In genomic region chr9:755454-756381, GRCh38 we compare ENCODE assay signal across 8 cellular contexts.
A peak's percentile ranks its signal among the peaks of the same experiment; 100 is the strongest.
DNase-seq lines count a peak whose midpoint lies in the region; ATAC-seq, FAIRE-seq and TF ChIP-seq lines count a peak whose summit lies in the region.
"Had no signal": no experiment of that assay in that cellular context is flagged by ENCODE, and none has a peak within 500 bp of the region (broad histone marks: within the 10 kb centered on the region; RNA-seq: fewer than 3 reads in every experiment).

No MANE protein-coding gene starts in this region.

- no peaks in the 10 kb centered on the region for H3K27me3 ChIP-seq in small intestine (ENCODE audit: control insufficient read depth in 2 of 2, insufficient read depth in 2 of 2, low read length in 2 of 2)

- no peaks in the 10 kb centered on the region for H3K4me1 ChIP-seq in small intestine (ENCODE audit: control insufficient read depth in 2 of 2, insufficient read depth in 1 of 2, low read depth in 1 of 2, low read length in 1 of 2)

- WGBS in small intestine, 3 donors = 82 to 84% (median 83%) methylated on average over 12 of the region's 12 CpGs

- ATAC-seq in GM21786 (IDR thresholded peaks at IDR 0.05; ENCODE audit: unreplicated experiment) = peak; percentile 41

- FAIRE-seq in small intestine (lab: Jason Lieb, UNC) = no peak

- H3K36me3 ChIP-seq in small intestine (ENCODE audit: control insufficient read depth in 2 of 2, insufficient read depth in 2 of 2, low read length in 2 of 2) = no peaks in the 10 kb centered on the region

- no peak for TF ChIP-seq CTCF in coronary artery (IDR thresholded peaks at IDR 0.05)

- H3K9me3 ChIP-seq in small intestine (ENCODE audit: control insufficient read depth, low read depth) = no peaks in the 10 kb centered on the region

- peak; percentile 71 for DNase-seq in NOMO-1 treated with DMSO at 0.1 percent for 48 hours (lab: John Stamatoyannopoulos, UW; ENCODE audit: unreplicated experiment)
- peak; percentile 92 for DNase-seq in dermis blood vessel endothelial cell
- peak; percentile 12 for DNase-seq in small intestine
- no peak for DNase-seq in NCI-H187 (lab: John Stamatoyannopoulos, UW)
- DNase-seq in putamen (ENCODE audit: low spot score) = no peak
- no peak for DNase-seq in coronary artery (ENCODE audit: low spot score)
- DNase-seq: Karpas-422 had no signal

- peak overlapping the region in 1 of 2 donors; percentile 2 for H3K27ac ChIP-seq in small intestine (ENCODE audit: low read depth in 1 of 2, low read length in 1 of 2)
- H3K27ac ChIP-seq in coronary artery = peak overlapping the region in 1 of 2 donors; percentile 50

- H3K4me3 ChIP-seq in small intestine (ENCODE audit: low read depth in 1 of 2, low read length in 2 of 2) (no peak overlapping the region), coronary artery (no peak overlapping the region)

Comparison
In these comparisons a context has a peak if more than half of its experiments do, and no peak if none do; other contexts are left out.
1. DNase-seq: peak in NOMO-1 treated with DMSO at 0.1 percent for 48 hours (single experiment), dermis blood vessel endothelial cell (single experiment) and small intestine (single experiment); none in NCI-H187 (0 of 2), putamen (single experiment) and coronary artery (single experiment).